Comparison of ENCODE assay signal across 22 cellular contexts in the genomic region with DNA sequence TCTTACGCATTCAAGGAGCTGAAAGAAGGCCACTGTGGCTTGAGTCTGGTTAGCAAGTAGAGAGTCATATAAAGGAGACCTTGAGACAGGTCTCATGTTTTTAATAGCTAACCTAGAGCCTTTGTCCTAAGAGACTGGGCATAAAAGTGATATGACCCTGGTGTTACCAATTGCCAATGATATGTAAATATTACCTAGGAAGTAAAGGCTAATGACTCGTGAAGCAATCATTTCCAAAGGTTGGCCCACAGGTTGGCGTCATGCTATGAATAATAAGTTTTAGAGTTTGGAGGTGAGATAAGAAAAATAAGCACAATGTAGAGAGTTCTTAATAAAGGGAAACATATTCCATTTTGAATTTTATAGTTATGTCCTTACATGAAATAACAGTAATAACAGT.
"Had no signal": no experiment of that assay in that cellular context is flagged by ENCODE, and none has a peak within 500 bp of the region (broad histone marks: within the 10 kb centered on the region; RNA-seq: fewer than 3 reads in every experiment).

No MANE protein-coding gene starts in this region.

- H3K9me3 ChIP-seq: adrenal gland, sigmoid colon, spleen, tibial nerve, uterus had no signal

- H3K36me3 Mint-ChIP-seq: activated naive CD4-positive, alpha-beta T cell treated with anti-CD3 and anti-CD28 coated beads, Interleukin-2, amount 50 U/mL, for 72 hours; naive thymus-derived CD8-positive, alpha-beta T cell had no signal

- H3K4me3 ChIP-seq: adrenal gland, cardiac muscle cell, sigmoid colon, spleen, tibial nerve, uterus had no signal

- H2AFZ ChIP-seq: parathyroid adenoma had no signal

- H3K4me3 Mint-ChIP-seq: effector memory CD8-positive, alpha-beta T cell; naive thymus-derived CD8-positive, alpha-beta T cell; T-helper 2 cell treated with Interferon-gamma antibody and Interleukin-4, amounts not matched to agents 5 μg/mL and 100 μg/mL, for 36 hours had no signal

- H3K27ac Mint-ChIP-seq: activated naive CD4-positive, alpha-beta T cell treated with anti-CD3 and anti-CD28 coated beads, Interleukin-2, amount 50 U/mL, for 72 hours; effector memory CD8-positive, alpha-beta T cell; naive thymus-derived CD8-positive, alpha-beta T cell; T-helper 2 cell treated with Interferon-gamma antibody and Interleukin-4, amounts not matched to agents 5 μg/mL and 100 μg/mL, for 36 hours had no signal

- H3K9me3 Mint-ChIP-seq: effector memory CD8-positive, alpha-beta T cell had no signal

- H3K4me1 Mint-ChIP-seq: naive thymus-derived CD8-positive, alpha-beta T cell had no signal

- ATAC-seq: activated naive CD4-positive, alpha-beta T cell treated with anti-CD3 and anti-CD28 coated beads, Interleukin-2, amount 50 U/mL, for 72 hours; effector memory CD8-positive, alpha-beta T cell; left ventricle myocardium superior; naive thymus-derived CD8-positive, alpha-beta T cell had no signal

- DNase-seq: activated CD4-positive, alpha-beta T cell treated with anti-CD3 and anti-CD28 coated beads, Interleukin-2, amount 50 U/mL, for 48 hours; activated gamma-delta T cell; adrenal gland; dermis blood vessel endothelial cell; effector memory CD8-positive, alpha-beta T cell; foreskin melanocyte; hypothalamus; left ventricle myocardium superior; mesendoderm; naive thymus-derived CD8-positive, alpha-beta T cell; sigmoid colon; spleen; stimulated activated naive CD4-positive, alpha-beta T cell treated with Interleukin-2 at 50 U/mL for 16 hours; substantia nigra; uterus had no signal

- H3K9ac ChIP-seq: parathyroid adenoma had no signal

- H3K27me3 ChIP-seq: adrenal gland, cardiac muscle cell, sigmoid colon, spleen, tibial nerve, uterus had no signal

- H3K36me3 ChIP-seq: adrenal gland, cardiac muscle cell, sigmoid colon, spleen, tibial nerve, uterus had no signal

- H3K4me1 ChIP-seq: adrenal gland, parathyroid adenoma, spleen, tibial nerve, uterus had no signal

- H3K27ac ChIP-seq: adrenal gland, cardiac muscle cell, parathyroid adenoma, sigmoid colon, spleen, tibial nerve, uterus had no signal

- FAIRE-seq: keratinocyte, TTC549 had no signal

- H3K79me2 ChIP-seq: parathyroid adenoma had no signal
